19 cellular contexts compared by ENCODE assay signal in genomic region chr19:58548859-58549663, GRCh38. TPM values are rescaled to one million over a fixed set of nuclear protein-coding genes. Genes with fewer than 3 reads are reported as not detected.
DNase-seq lines count a peak whose midpoint lies in the region; ATAC-seq and TF ChIP-seq lines count a peak whose summit lies in the region.
"Had no signal": no experiment of that assay in that cellular context is flagged by ENCODE, and none has a peak within 500 bp of the region (broad histone marks: within the 10 kb centered on the region; RNA-seq: fewer than 3 reads in every experiment).

No MANE protein-coding gene starts in this region.

- CTCF ChIA-PET in naive thymus-derived CD4-positive, alpha-beta T cell (lab: Charles Lee): no interaction called here

- H3K4me3 Mint-ChIP-seq in activated T-helper 1 cell treated with anti-CD3 and anti-CD28 coated beads, Interleukin-12 subunit alpha, Interleukin-12 subunit beta, Interleukin-2, Interleukin-4 antibody, amounts not matched to agents 30 ng/mL and 10 ng/mL and 1 ng/mL, durations not matched to agents 14 hours and 24 hours and 36 hours: no peak overlapping the region
- no peak overlapping the region for H3K4me3 Mint-ChIP-seq in naive thymus-derived CD4-positive, alpha-beta T cell
- H3K4me3 Mint-ChIP-seq: CD8-positive, alpha-beta T cell had no signal

- no peaks in the 10 kb centered on the region for H3K9me3 ChIP-seq in naive thymus-derived CD4-positive, alpha-beta T cell (ENCODE audit: control insufficient read depth in 2 of 3, low read length in 3 of 3)
- H3K9me3 ChIP-seq in Karpas-422 (ENCODE audit: low read length): no peaks in the 10 kb centered on the region
- H3K9me3 ChIP-seq: Peyer's patch had no signal

- H3K4me3 ChIP-seq in naive thymus-derived CD4-positive, alpha-beta T cell (ENCODE audit: low read length): no peak overlapping the region
- no peak overlapping the region for H3K4me3 ChIP-seq in Karpas-422 (ENCODE audit: low read length)
- H3K4me3 ChIP-seq: Peyer's patch had no signal

- DNase-seq in activated CD8-positive, alpha-beta memory T cell treated with anti-CD3 and anti-CD28 coated beads, Interleukin-2, amount 50 U/mL, for 48 hours: peak; percentile 54
- DNase-seq in activated CD8-positive, alpha-beta memory T cell treated with anti-CD3 and anti-CD28 coated beads, Interleukin-2, amount 50 U/mL, for 4 hours: no peak
- no peak for DNase-seq in activated T-helper 1 cell treated with anti-CD3 and anti-CD28 coated beads, Interleukin-12 subunit alpha, Interleukin-12 subunit beta, Interleukin-2, Interleukin-4 antibody, amounts not matched to agents 30 ng/mL and 10 ng/mL and 1 ng/mL, durations not matched to agents 14 hours and 24 hours and 36 hours (ENCODE audit: low spot score)
- DNase-seq in naive thymus-derived CD4-positive, alpha-beta T cell: peak in 1 of 9 donors; percentile 22
- DNase-seq in Karpas-422: no peak
- DNase-seq: 8988T; C1 segment of cervical spinal cord; CD8-positive, alpha-beta T cell; GOT3; MM.1S; NCI-H1048; NCI-H1417 treated with DMSO at 0.1 percent for 48 hours; NCI-H187; NCI-H446; NCI-H526; Peyer's patch had no signal

- no peak for TF ChIP-seq CTCF in 22Rv1 (IDR thresholded peaks at IDR 0.05)

- intact Hi-C loops in activated T-helper 1 cell treated with anti-CD3 and anti-CD28 coated beads, Interleukin-12 subunit alpha, Interleukin-12 subunit beta, Interleukin-2, Interleukin-4 antibody, amounts not matched to agents 30 ng/mL and 10 ng/mL and 1 ng/mL, durations not matched to agents 14 hours and 24 hours and 36 hours (cut with micrococcal nuclease): no loop called here
- intact Hi-C loops in naive thymus-derived CD4-positive, alpha-beta T cell (cut with micrococcal nuclease): no loop called here

- H3K27ac Mint-ChIP-seq in activated T-helper 1 cell treated with anti-CD3 and anti-CD28 coated beads, Interleukin-12 subunit alpha, Interleukin-12 subunit beta, Interleukin-2, Interleukin-4 antibody, amounts not matched to agents 30 ng/mL and 10 ng/mL and 1 ng/mL, durations not matched to agents 14 hours and 24 hours and 36 hours: peak overlapping the region; percentile 18
- no peak overlapping the region for H3K27ac Mint-ChIP-seq in naive thymus-derived CD4-positive, alpha-beta T cell
- H3K27ac Mint-ChIP-seq: CD8-positive, alpha-beta T cell had no signal

- no peak overlapping the region for H3K4me2 ChIP-seq in Karpas-422 (ENCODE audit: low read depth, low read length, poor library complexity, severe bottlenecking)

- H3K27ac ChIP-seq in 22Rv1: 0 out of 2 replicates have a peak overlapping the region, but pooled peaks have one; percentile 99
- H3K27ac ChIP-seq in naive thymus-derived CD4-positive, alpha-beta T cell (ENCODE audit: low read depth, low read length): peak overlapping the region; percentile 14
- H3K27ac ChIP-seq in Karpas-422 (ENCODE audit: low read length): no peak overlapping the region
- H3K27ac ChIP-seq: Peyer's patch had no signal

- H3K9ac ChIP-seq in Karpas-422 (ENCODE audit: low read length): no peak overlapping the region

- peaks cover 5 to 83% (median 36%) of the 10 kb centered on the region in 3 experiments for H3K36me3 ChIP-seq in naive thymus-derived CD4-positive, alpha-beta T cell (ENCODE audit: control insufficient read depth in 2 of 3, insufficient read depth in 3 of 3, low read length in 3 of 3)
- peaks cover 23% of the 10 kb centered on the region for H3K36me3 ChIP-seq in Karpas-422 (ENCODE audit: insufficient read depth, low read length)

- H4K20me1 ChIP-seq in Karpas-422 (ENCODE audit: insufficient read depth, low read depth, low read length): peaks cover 27% of the 10 kb centered on the region

- peaks cover 21 to 22% of the 10 kb centered on the region in 2 donors for H3K4me1 ChIP-seq in naive thymus-derived CD4-positive, alpha-beta T cell (ENCODE audit: control insufficient read depth in 2 of 2, insufficient read depth in 2 of 2, low read length in 2 of 2)
- H3K4me1 ChIP-seq in Karpas-422 (ENCODE audit: low read length): peaks cover 28% of the 10 kb centered on the region

- no peaks in the 10 kb centered on the region for H3K27me3 Mint-ChIP-seq in activated T-helper 1 cell treated with anti-CD3 and anti-CD28 coated beads, Interleukin-12 subunit alpha, Interleukin-12 subunit beta, Interleukin-2, Interleukin-4 antibody, amounts not matched to agents 30 ng/mL and 10 ng/mL and 1 ng/mL, durations not matched to agents 14 hours and 24 hours and 36 hours (ENCODE audit: insufficient read depth)
- H3K27me3 Mint-ChIP-seq in naive thymus-derived CD4-positive, alpha-beta T cell: peaks cover 0 to 2% (median 0%) of the 10 kb centered on the region in 5 donors

- H3K36me3 Mint-ChIP-seq in activated T-helper 1 cell treated with anti-CD3 and anti-CD28 coated beads, Interleukin-12 subunit alpha, Interleukin-12 subunit beta, Interleukin-2, Interleukin-4 antibody, amounts not matched to agents 30 ng/mL and 10 ng/mL and 1 ng/mL, durations not matched to agents 14 hours and 24 hours and 36 hours (ENCODE audit: low read depth): peaks cover 60% of the 10 kb centered on the region
- H3K36me3 Mint-ChIP-seq in naive thymus-derived CD4-positive, alpha-beta T cell: peaks cover 8 to 54% (median 31%) of the 10 kb centered on the region in 5 donors

- H3K79me2 ChIP-seq in Karpas-422 (ENCODE audit: low read length): peaks cover 27% of the 10 kb centered on the region

- H3K9me3 Mint-ChIP-seq in activated T-helper 1 cell treated with anti-CD3 and anti-CD28 coated beads, Interleukin-12 subunit alpha, Interleukin-12 subunit beta, Interleukin-2, Interleukin-4 antibody, amounts not matched to agents 30 ng/mL and 10 ng/mL and 1 ng/mL, durations not matched to agents 14 hours and 24 hours and 36 hours: no peaks in the 10 kb centered on the region
- peaks cover 0 to 14% (median 0%) of the 10 kb centered on the region in 11 donors for H3K9me3 Mint-ChIP-seq in naive thymus-derived CD4-positive, alpha-beta T cell
- H3K9me3 Mint-ChIP-seq: CD8-positive, alpha-beta T cell had no signal

- H3K27me3 ChIP-seq in naive thymus-derived CD4-positive, alpha-beta T cell (ENCODE audit: control insufficient read depth in 2 of 2, insufficient read depth in 2 of 2, low read length in 2 of 2): no peaks in the 10 kb centered on the region
- H3K27me3 ChIP-seq in Karpas-422 (ENCODE audit: low read length): no peaks in the 10 kb centered on the region
- H3K27me3 ChIP-seq: Peyer's patch had no signal

- no peak for ATAC-seq in naive thymus-derived CD4-positive, alpha-beta T cell
- no peak for ATAC-seq in GM19467 (IDR thresholded peaks at IDR 0.05; ENCODE audit: unreplicated experiment)
- no peak for ATAC-seq in GM21576 (IDR thresholded peaks at IDR 0.05; ENCODE audit: unreplicated experiment)
- ATAC-seq: CD8-positive, alpha-beta T cell had no signal

- POLR2A ChIA-PET in naive thymus-derived CD4-positive, alpha-beta T cell (lab: Charles Lee): interaction anchor here (0.8 to 3.1 kb wide), 5 partner anchors 8 to 88 kb away, joined by 3 to 20 read pairs (median 4); partner anchors contain the start of gene UBE2M

- peaks cover 31% of the 10 kb centered on the region for H3K4me1 Mint-ChIP-seq in activated T-helper 1 cell treated with anti-CD3 and anti-CD28 coated beads, Interleukin-12 subunit alpha, Interleukin-12 subunit beta, Interleukin-2, Interleukin-4 antibody, amounts not matched to agents 30 ng/mL and 10 ng/mL and 1 ng/mL, durations not matched to agents 14 hours and 24 hours and 36 hours (ENCODE audit: low read depth)
- peaks cover 30 to 50% (median 41%) of the 10 kb centered on the region in 7 donors for H3K4me1 Mint-ChIP-seq in naive thymus-derived CD4-positive, alpha-beta T cell

- H3K9me2 ChIP-seq in Karpas-422 (replicated peaks; ENCODE audit: insufficient read depth, low read length): no peaks in the 10 kb centered on the region

- H2AFZ ChIP-seq in Karpas-422 (ENCODE audit: low read length): no peak overlapping the region

RNA-seq across cellular contexts. Expression of gene TRIM28, which starts 5.2 kb away (rescaled TPM):
- 664 and 687 TPM in 2 replicates for total RNA-seq in activated T-helper 1 cell treated with anti-CD3 and anti-CD28 coated beads, Interleukin-12 subunit alpha, Interleukin-12 subunit beta, Interleukin-2, Interleukin-4 antibody, amounts not matched to agents 30 ng/mL and 10 ng/mL and 1 ng/mL, durations not matched to agents 14 hours and 24 hours and 36 hours
- 100 to 1,000 TPM; 396 to 564 (median 435) TPM for total RNA-seq in naive thymus-derived CD4-positive, alpha-beta T cell
- 10 to 100 TPM; 55.3 to 88.8 TPM for polyA plus RNA-seq in naive thymus-derived CD4-positive, alpha-beta T cell
- 142 and 257 TPM in 2 replicates for total RNA-seq in Karpas-422 (2014; rRNA removed; shearing (Covaris generic); ENCODE audit: low replicate concordance)

RNA-seq across cellular contexts. Expression of gene CHMP2A, which starts 5.8 kb away (rescaled TPM):
- total RNA-seq in activated T-helper 1 cell treated with anti-CD3 and anti-CD28 coated beads, Interleukin-12 subunit alpha, Interleukin-12 subunit beta, Interleukin-2, Interleukin-4 antibody, amounts not matched to agents 30 ng/mL and 10 ng/mL and 1 ng/mL, durations not matched to agents 14 hours and 24 hours and 36 hours: 109 and 114 TPM in 2 replicates
- 100 to 1,000 TPM in 1 of 5 experiments, 10 to 100 TPM in 4; 64.3 to 131 (median 71.2) TPM for total RNA-seq in naive thymus-derived CD4-positive, alpha-beta T cell
- 100 to 1,000 TPM; 167 to 193 TPM for polyA plus RNA-seq in naive thymus-derived CD4-positive, alpha-beta T cell
- total RNA-seq in Karpas-422 (2014; rRNA removed; shearing (Covaris generic); ENCODE audit: low replicate concordance): 54.2 and 85.9 TPM in 2 replicates

RNA-seq across cellular contexts. Expression of gene UBE2M, which starts 9.3 kb away (rescaled TPM):
- 147 and 164 TPM in 2 replicates for total RNA-seq in activated T-helper 1 cell treated with anti-CD3 and anti-CD28 coated beads, Interleukin-12 subunit alpha, Interleukin-12 subunit beta, Interleukin-2, Interleukin-4 antibody, amounts not matched to agents 30 ng/mL and 10 ng/mL and 1 ng/mL, durations not matched to agents 14 hours and 24 hours and 36 hours
- total RNA-seq in naive thymus-derived CD4-positive, alpha-beta T cell: 10 to 100 TPM; 37.1 to 92.1 (median 55.8) TPM
- polyA plus RNA-seq in naive thymus-derived CD4-positive, alpha-beta T cell: 1 to 10 TPM; 7.5 to 7.8 TPM
- total RNA-seq in Karpas-422 (2014; rRNA removed; shearing (Covaris generic); ENCODE audit: low replicate concordance): 33.4 and 90.6 TPM in 2 replicates

RNA-seq across cellular contexts. Expression of gene MZF1, which starts 24.1 kb away (rescaled TPM):
- 19.6 and 21.6 TPM in 2 replicates for total RNA-seq in activated T-helper 1 cell treated with anti-CD3 and anti-CD28 coated beads, Interleukin-12 subunit alpha, Interleukin-12 subunit beta, Interleukin-2, Interleukin-4 antibody, amounts not matched to agents 30 ng/mL and 10 ng/mL and 1 ng/mL, durations not matched to agents 14 hours and 24 hours and 36 hours
- 10 to 100 TPM; 35.0 to 51.8 (median 44.9) TPM for total RNA-seq in naive thymus-derived CD4-positive, alpha-beta T cell
- 10 to 100 TPM in 1 of 2 donors, 1 to 10 TPM in 1; 9.9 to 18.6 TPM for polyA plus RNA-seq in naive thymus-derived CD4-positive, alpha-beta T cell
- 13.3 and 20.1 TPM in 2 replicates for total RNA-seq in Karpas-422 (2014; rRNA removed; shearing (Covaris generic); ENCODE audit: low replicate concordance)

RNA-seq across cellular contexts. Expression of gene ZBTB45, which starts 29.5 kb away (rescaled TPM):
- 15.9 and 17.4 TPM in 2 replicates for total RNA-seq in activated T-helper 1 cell treated with anti-CD3 and anti-CD28 coated beads, Interleukin-12 subunit alpha, Interleukin-12 subunit beta, Interleukin-2, Interleukin-4 antibody, amounts not matched to agents 30 ng/mL and 10 ng/mL and 1 ng/mL, durations not matched to agents 14 hours and 24 hours and 36 hours
- 10 to 100 TPM in 3 of 5 experiments, 1 to 10 TPM in 2; 9.8 to 19.2 (median 17.0) TPM for total RNA-seq in naive thymus-derived CD4-positive, alpha-beta T cell
- 1 to 10 TPM; 5.1 to 6.5 TPM for polyA plus RNA-seq in naive thymus-derived CD4-positive, alpha-beta T cell
- 2.0 and 4.7 TPM in 2 replicates for total RNA-seq in Karpas-422 (2014; rRNA removed; shearing (Covaris generic); ENCODE audit: low replicate concordance)
